In the genomic region with DNA sequence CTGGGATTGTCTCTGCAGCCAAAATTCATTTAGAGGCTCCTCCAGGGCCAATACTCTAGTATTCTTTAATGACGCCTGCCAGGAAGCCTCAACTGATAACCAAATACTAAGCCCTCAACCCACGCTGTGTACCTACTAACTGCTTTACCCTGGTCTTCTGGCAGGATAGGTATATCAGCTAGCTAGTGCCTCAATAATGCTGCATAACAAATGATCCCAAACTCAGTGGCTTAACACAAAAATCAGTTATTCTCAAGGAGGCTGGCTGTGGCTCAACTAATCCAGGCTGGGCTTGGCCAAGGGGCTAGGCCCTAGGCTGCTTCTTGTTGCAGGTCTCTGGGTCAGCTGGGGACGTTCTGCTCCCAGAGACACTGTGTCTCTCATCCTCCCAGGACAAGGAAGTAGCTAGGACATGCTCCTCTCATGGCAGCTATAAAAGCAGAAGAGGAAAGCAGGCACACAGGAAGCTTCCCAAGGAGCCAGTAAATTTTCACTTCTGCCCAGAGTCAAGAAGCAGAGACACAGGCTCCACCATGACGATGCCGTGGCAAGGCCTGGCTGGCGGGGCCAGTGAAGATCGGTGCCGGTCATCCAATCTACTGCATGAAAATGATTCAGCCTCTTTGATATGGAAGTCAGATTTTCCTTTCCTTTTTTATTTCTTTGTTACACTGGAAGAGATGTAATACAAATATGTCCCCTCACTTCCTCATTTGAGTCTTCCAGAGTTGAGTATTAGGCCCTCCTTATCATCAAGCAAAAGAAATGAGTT, we compare ENCODE assay signal across 18 cellular contexts. TPM values are rescaled to one million over a fixed set of nuclear protein-coding genes. Genes with fewer than 3 reads are reported as not detected.
"Had no signal": no experiment of that assay in that cellular context is flagged by ENCODE, and none has a peak within 500 bp of the region (broad histone marks: within the 10 kb centered on the region; RNA-seq: fewer than 3 reads in every experiment).

No MANE protein-coding gene starts in this region.

- DNase-seq: activated CD4-positive, alpha-beta memory T cell treated with anti-CD3 and anti-CD28 coated beads, Interleukin-2, amount 10 ng/mL, durations not matched to agents 7 days and 5 days; activated CD4-positive, alpha-beta T cell treated with anti-CD3 and anti-CD28 coated beads for 48 hours; activated gamma-delta T cell; aorta; caudate nucleus; effector memory CD4-positive, alpha-beta T cell; foreskin melanocyte; immature natural killer cell; retina; stimulated activated CD4-positive, alpha-beta T cell treated with anti-CD3 and anti-CD28 coated beads, Interleukin-4, amount 100 ng/mL, for 4 hours; stimulated activated naive CD8-positive, alpha-beta T cell treated with anti-CD3 and anti-CD28 coated beads, Interleukin-15, amount 100 ng/mL, for 72 hours; transverse colon; uterus had no signal

- H3K9me3 ChIP-seq: transverse colon, uterus had no signal

- H3K4me2 ChIP-seq: hepatocyte had no signal

- H3K36me3 ChIP-seq: transverse colon, uterus had no signal

- H3K4me1 ChIP-seq: uterus had no signal

- H3K27me3 ChIP-seq: hepatocyte, transverse colon, uterus had no signal

- FAIRE-seq: endothelial cell of umbilical vein had no signal

- H2AFZ ChIP-seq: hepatocyte had no signal

- H3K79me2 ChIP-seq: hepatocyte had no signal

- H3K27ac ChIP-seq: hepatocyte, transverse colon, uterus had no signal

- H3K4me3 ChIP-seq: hepatocyte, transverse colon, uterus had no signal

- ATAC-seq: activated naive CD4-positive, alpha-beta T cell treated with anti-CD3 and anti-CD28 coated beads, Interleukin-2, amount 50 U/mL, for 72 hours; esophagus mucosa; natural killer cell treated with Interleukin-12 subunit alpha and Interleukin-12 subunit beta and Interleukin-15 and Interleukin-18, amount 100 ng/mL, for 72 hours; stimulated activated naive CD8-positive, alpha-beta T cell treated with anti-CD3 and anti-CD28 coated beads, Interleukin-15, amount 100 ng/mL, for 72 hours had no signal

RNA-seq across cellular contexts. Expression of gene COL13A1, which starts 28.6 kb away (rescaled TPM):
- total RNA-seq: activated CD4-positive, alpha-beta memory T cell treated with anti-CD3 and anti-CD28 coated beads, Interleukin-2, amount 10 ng/mL, durations not matched to agents 7 days and 5 days; activated naive CD4-positive, alpha-beta T cell treated with anti-CD3 and anti-CD28 coated beads, Interleukin-2, amount 50 U/mL, for 72 hours; natural killer cell treated with Interleukin-12 subunit alpha and Interleukin-12 subunit beta and Interleukin-15 and Interleukin-18, amount 100 ng/mL, for 72 hours had no signal
